20 cellular contexts compared by ENCODE assay signal in the genomic region with DNA sequence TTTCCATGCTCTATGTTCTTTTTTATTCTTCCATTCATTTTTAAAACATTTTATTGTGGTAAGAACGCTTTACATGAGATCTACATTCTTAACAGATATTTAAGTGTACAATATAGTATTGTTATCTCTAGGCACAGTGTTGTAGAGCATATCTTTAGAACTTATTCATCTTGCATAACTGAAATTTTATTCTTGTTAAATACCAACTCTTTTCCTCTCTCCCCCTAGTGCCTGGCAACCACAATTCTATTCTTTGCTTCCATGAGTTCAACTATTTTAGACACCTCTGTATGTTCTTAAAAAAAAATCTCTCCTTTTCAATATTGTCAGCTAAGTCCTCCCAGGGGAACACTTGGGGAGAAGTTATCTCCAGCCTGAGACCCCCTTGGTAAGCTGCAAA.
DNase-seq lines count a peak whose midpoint lies in the region; ATAC-seq, FAIRE-seq and TF ChIP-seq lines count a peak whose summit lies in the region.
"Had no signal": no experiment of that assay in that cellular context is flagged by ENCODE, and none has a peak within 500 bp of the region (broad histone marks: within the 10 kb centered on the region; RNA-seq: fewer than 3 reads in every experiment).

No MANE protein-coding gene starts in this region.

- intact Hi-C loops in body of pancreas (cut with DNase I), result no loop called here

- H3K36me3 ChIP-seq in GM23248 (ENCODE audit: low read depth), result no peaks in the 10 kb centered on the region
- H3K36me3 ChIP-seq in body of pancreas (replicated peaks in 1 of 2; ENCODE audit: insufficient read depth in 1 of 2, low read depth in 2 of 2), result no peaks in the 10 kb centered on the region
- H3K36me3 ChIP-seq: BLaER1, HAP-1 had no signal

- H3K79me2 ChIP-seq in GM23248 (ENCODE audit: insufficient read depth), result no peaks in the 10 kb centered on the region

- no peaks in the 10 kb centered on the region for H3K9me2 ChIP-seq in GM23248 (ENCODE audit: insufficient read depth)

- H3K4me2 ChIP-seq in GM23248 (ENCODE audit: unreplicated experiment), result peak overlapping the region; percentile 44
- H3K4me2 ChIP-seq: BLaER1 had no signal

- TF ChIP-seq CTCF in VCaP (conservative IDR thresholded peaks at IDR 0.05) (no peak), body of pancreas (IDR thresholded peaks at IDR 0.05) (no peak)

- no peaks in the 10 kb centered on the region for H3K27me3 ChIP-seq in GM23248 (replicated peaks; ENCODE audit: insufficient read depth)
- no peaks in the 10 kb centered on the region for H3K27me3 ChIP-seq in body of pancreas
- H3K27me3 ChIP-seq: BLaER1 had no signal

- in situ Hi-C loops in GM23248 (cut with MboI), result no loop called here

- no peak overlapping the region; the same call in 1 of the 2 replicates for H3K9ac ChIP-seq in GM23248
- H3K9ac ChIP-seq: BLaER1 had no signal

- no peak for FAIRE-seq in RCC 7860 (lab: Jason Lieb, UNC)
- FAIRE-seq: GM12878, H54 had no signal

- H3F3A ChIP-seq in GM23248 (ENCODE audit: insufficient read depth), result peaks cover 17% of the 10 kb centered on the region

- H3K4me3 ChIP-seq in GM23248, result no peak overlapping the region
- H3K4me3 ChIP-seq in body of pancreas, result no peak overlapping the region
- H3K4me3 ChIP-seq: BLaER1, GM12878, HAP-1 had no signal

- H3K4me1 ChIP-seq in GM23248 (ENCODE audit: insufficient read depth) (peaks cover 23% of the 10 kb centered on the region), body of pancreas (peaks cover 5% of the 10 kb centered on the region)
- H3K4me1 ChIP-seq: Caco-2, HAP-1 had no signal

- DNase-seq in GM23248, result no peak
- peak; percentile 9 for DNase-seq in kidney glomerular epithelial cell (lab: John Stamatoyannopoulos, UW)
- no peak for DNase-seq in body of pancreas
- no peak for DNase-seq in RCC 7860 (ENCODE audit: low spot score)
- DNase-seq in GM19238 (ENCODE audit: insufficient read length, low spot score), result no peak
- DNase-seq: Caco-2; CD4-positive, CD25-positive, alpha-beta regulatory T cell; CD8-positive, alpha-beta T cell; DMS153; DND-41; EL; GDM1; GOT3; HFFc6 had no signal

- no peaks in the 10 kb centered on the region for H4K20me1 ChIP-seq in GM23248 (ENCODE audit: insufficient read depth)
- H4K20me1 ChIP-seq: BLaER1 had no signal

- no peak overlapping the region for H2AFZ ChIP-seq in GM23248

- WGBS in GM23248 (ENCODE audit: low coverage in 1 of 2, low lambda C conversion rate in 2 of 2, missing lambda C conversion rate in 2 of 2), 2 experiments, result 4% methylated on average over 1 of the region's 1 CpG
- 69 to 87% methylated on average over 1 of the region's 1 CpG for WGBS in body of pancreas, 2 donors

- H3K27ac ChIP-seq in GM23248 (peak overlapping the region; percentile 47), VCaP (peak overlapping the region; percentile 79), body of pancreas (no peak overlapping the region)
- H3K27ac ChIP-seq: BLaER1 had no signal

- H3K9me3 ChIP-seq in GM23248 (ENCODE audit: low read depth) (no peaks in the 10 kb centered on the region), body of pancreas (no peaks in the 10 kb centered on the region)
- H3K9me3 ChIP-seq: HAP-1 had no signal

- ATAC-seq in body of pancreas (no peak), HG02885 (IDR thresholded peaks at IDR 0.05; ENCODE audit: poor library complexity, unreplicated experiment) (no peak)
- ATAC-seq: CD8-positive, alpha-beta T cell; GM12878 had no signal

- TF ChIP-seq POLR2A in body of pancreas (IDR thresholded peaks at IDR 0.05), result no peak

Comparison
In these comparisons a context has a peak if more than half of its experiments do, and no peak if none do; other contexts are left out.
1. H3K27ac ChIP-seq: peak in GM23248 (single experiment) and VCaP (single experiment); none in body of pancreas (0 of 4).